ENCODE assay signal across 8 cellular contexts in genomic region chr11:44727373-44728084, GRCh38.
DNase-seq lines count a peak whose midpoint lies in the region; ATAC-seq and TF ChIP-seq lines count a peak whose summit lies in the region.

No MANE protein-coding gene starts in this region.

- no peaks in the 10 kb centered on the region for H3K36me3 ChIP-seq in HEK293 (ENCODE audit: control insufficient read depth in 2 of 2, insufficient read depth in 1 of 2, low read length in 2 of 2)

- peaks cover 24% of the 10 kb centered on the region for H3K4me1 Mint-ChIP-seq in central memory CD8-positive, alpha-beta T cell

- H3K36me3 Mint-ChIP-seq in central memory CD8-positive, alpha-beta T cell (ENCODE audit: insufficient read depth), result peaks cover 13% of the 10 kb centered on the region

- POLR2A ChIA-PET in HEK293 (lab: Yijun Ruan, JAX), result interaction anchor here (0.6 kb wide), 1 partner anchor 34 kb away, joined by 7 read pairs; no protein-coding TSS in a partner anchor

- H3K27ac ChIP-seq in HEK293 (ENCODE audit: extremely low read depth, low read depth, low read length), result peak overlapping the region; percentile 31; the same call in 1 of the 2 replicates

- peak overlapping the region; percentile 68 for H3K4me3 Mint-ChIP-seq in central memory CD8-positive, alpha-beta T cell

- no peaks in the 10 kb centered on the region for H3K9me3 Mint-ChIP-seq in central memory CD8-positive, alpha-beta T cell

- CTCF ChIA-PET in HEK293 (lab: Yijun Ruan, JAX), result interaction anchor here (2.0 kb wide), 1 partner anchor 167 kb away, joined by 9 read pairs; no protein-coding TSS in a partner anchor

- no peaks in the 10 kb centered on the region for H3K9me3 ChIP-seq in HEK293 (ENCODE audit: control insufficient read depth, insufficient read depth, low read depth, low read length)

- peak; percentile 81 for ATAC-seq in central memory CD8-positive, alpha-beta T cell (replicated peaks; ENCODE audit: extremely low read depth, poor library complexity, severe bottlenecking)
- no peak for ATAC-seq in GM19397 (IDR thresholded peaks at IDR 0.05; ENCODE audit: unreplicated experiment)

- no peak overlapping the region for H3K27ac Mint-ChIP-seq in central memory CD8-positive, alpha-beta T cell (ENCODE audit: low read depth)

- DNase-seq in EH (ENCODE audit: low read depth) (peak; percentile 65), NCI-H2029 (lab: John Stamatoyannopoulos, UW) (peak; percentile 69), kidney glomerular epithelial cell (lab: John Stamatoyannopoulos, UW) (peak; percentile 33)
- DNase-seq in activated CD4-positive, CD25-positive, alpha-beta regulatory T cell treated with anti-CD3 and anti-CD28 coated beads, Interleukin-2, amount 50 U/mL, for 72 hours, result peak; percentile 78
- peak; percentile 53 to 56 for DNase-seq in central memory CD8-positive, alpha-beta T cell (ENCODE audit: low spot score in 2 of 2)
- peak; percentile 89 for DNase-seq in stimulated activated CD4-positive, alpha-beta T cell treated with anti-CD3 and anti-CD28 coated beads, Interleukin-15, amount 100 ng/mL, for 24 hours

- TF ChIP-seq CTCF in HEK293 (tag by site-specific recombination; IDR thresholded peaks at IDR 0.05), result peak; percentile 90

- peaks cover 3% of the 10 kb centered on the region; the same call in 1 of the 2 replicates for H3K4me1 ChIP-seq in HEK293 (ENCODE audit: control insufficient read depth, insufficient read depth, low read length)

- H3K27me3 Mint-ChIP-seq in central memory CD8-positive, alpha-beta T cell, result peaks cover 9% of the 10 kb centered on the region

- peak overlapping the region; percentile 61 for H3K4me3 ChIP-seq in HEK293 (ENCODE audit: low read depth, low read length)

TF ChIP-seq in HEK293, 187 proteins besides CTCF, POLR2A, EP300 and RAD21 (continues in another document):
- peak; percentile 81 for TF ChIP-seq ZBTB8A (tag by site-specific recombination; IDR thresholded peaks at IDR 0.05)
- TF ChIP-seq ZNF549 (tag by site-specific recombination; IDR thresholded peaks at IDR 0.05), result no peak
- TF ChIP-seq BCL11B (tag by site-specific recombination; IDR thresholded peaks at IDR 0.05; ENCODE audit: low read depth), result 0 out of 2 replicates have a peak, but pooled peaks have one; percentile 24
- TF ChIP-seq ZNF335 (tag by site-specific recombination; conservative IDR thresholded peaks at IDR 0.05), result peak; percentile 88
- TF ChIP-seq ZNF140 (tag by site-specific recombination; IDR thresholded peaks at IDR 0.05), result no peak
- TF ChIP-seq SP3 (tag by site-specific recombination; IDR thresholded peaks at IDR 0.05), result 0 out of 2 replicates have a peak, but pooled peaks have one; percentile 42
- TF ChIP-seq, protein P1, sequence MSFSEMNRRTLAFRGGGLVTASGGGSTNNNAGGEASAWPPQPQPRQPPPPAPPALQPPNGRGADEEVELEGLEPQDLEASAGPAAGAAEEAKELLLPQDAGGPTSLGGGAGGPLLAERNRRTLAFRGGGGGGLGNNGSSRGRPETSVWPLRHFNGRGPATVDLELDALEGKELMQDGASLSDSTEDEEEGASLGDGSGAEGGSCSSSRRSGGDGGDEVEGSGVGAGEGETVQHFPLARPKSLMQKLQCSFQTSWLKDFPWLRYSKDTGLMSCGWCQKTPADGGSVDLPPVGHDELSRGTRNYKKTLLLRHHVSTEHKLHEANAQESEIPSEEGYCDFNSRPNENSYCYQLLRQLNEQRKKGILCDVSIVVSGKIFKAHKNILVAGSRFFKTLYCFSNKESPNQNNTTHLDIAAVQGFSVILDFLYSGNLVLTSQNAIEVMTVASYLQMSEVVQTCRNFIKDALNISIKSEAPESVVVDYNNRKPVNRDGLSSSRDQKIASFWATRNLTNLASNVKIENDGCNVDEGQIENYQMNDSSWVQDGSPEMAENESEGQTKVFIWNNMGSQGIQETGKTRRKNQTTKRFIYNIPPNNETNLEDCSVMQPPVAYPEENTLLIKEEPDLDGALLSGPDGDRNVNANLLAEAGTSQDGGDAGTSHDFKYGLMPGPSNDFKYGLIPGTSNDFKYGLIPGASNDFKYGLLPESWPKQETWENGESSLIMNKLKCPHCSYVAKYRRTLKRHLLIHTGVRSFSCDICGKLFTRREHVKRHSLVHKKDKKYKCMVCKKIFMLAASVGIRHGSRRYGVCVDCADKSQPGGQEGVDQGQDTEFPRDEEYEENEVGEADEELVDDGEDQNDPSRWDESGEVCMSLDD (tag by site-specific recombination; IDR thresholded peaks at IDR 0.05), result peak; percentile 88
- no peak for TF ChIP-seq TSHZ1 (tag by site-specific recombination; IDR thresholded peaks at IDR 0.05; ENCODE audit: borderline replicate concordance)
- 0 out of 2 replicates have a peak, but pooled peaks have one; percentile 25 for TF ChIP-seq ZNF423 (tag by site-specific recombination; IDR thresholded peaks at IDR 0.05)
- TF ChIP-seq, protein P2, sequence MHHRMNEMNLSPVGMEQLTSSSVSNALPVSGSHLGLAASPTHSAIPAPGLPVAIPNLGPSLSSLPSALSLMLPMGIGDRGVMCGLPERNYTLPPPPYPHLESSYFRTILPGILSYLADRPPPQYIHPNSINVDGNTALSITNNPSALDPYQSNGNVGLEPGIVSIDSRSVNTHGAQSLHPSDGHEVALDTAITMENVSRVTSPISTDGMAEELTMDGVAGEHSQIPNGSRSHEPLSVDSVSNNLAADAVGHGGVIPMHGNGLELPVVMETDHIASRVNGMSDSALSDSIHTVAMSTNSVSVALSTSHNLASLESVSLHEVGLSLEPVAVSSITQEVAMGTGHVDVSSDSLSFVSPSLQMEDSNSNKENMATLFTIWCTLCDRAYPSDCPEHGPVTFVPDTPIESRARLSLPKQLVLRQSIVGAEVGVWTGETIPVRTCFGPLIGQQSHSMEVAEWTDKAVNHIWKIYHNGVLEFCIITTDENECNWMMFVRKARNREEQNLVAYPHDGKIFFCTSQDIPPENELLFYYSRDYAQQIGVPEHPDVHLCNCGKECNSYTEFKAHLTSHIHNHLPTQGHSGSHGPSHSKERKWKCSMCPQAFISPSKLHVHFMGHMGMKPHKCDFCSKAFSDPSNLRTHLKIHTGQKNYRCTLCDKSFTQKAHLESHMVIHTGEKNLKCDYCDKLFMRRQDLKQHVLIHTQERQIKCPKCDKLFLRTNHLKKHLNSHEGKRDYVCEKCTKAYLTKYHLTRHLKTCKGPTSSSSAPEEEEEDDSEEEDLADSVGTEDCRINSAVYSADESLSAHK (tag by site-specific recombination; IDR thresholded peaks at IDR 0.05), result no peak
- peak; percentile 72; the same call in 1 of the 2 replicates for TF ChIP-seq ZBTB20 (tag by site-specific recombination; IDR thresholded peaks at IDR 0.05)
- TF ChIP-seq KLF1 (tag by site-specific recombination; IDR thresholded peaks at IDR 0.05), result peak; percentile 50; the same call in 1 of the 2 replicates
- TF ChIP-seq KLF16 (tag by site-specific recombination; IDR thresholded peaks at IDR 0.05), result peak; percentile 51; the same call in 1 of the 2 replicates
- TF ChIP-seq ZNF692 (tag by site-specific recombination; IDR thresholded peaks at IDR 0.05), result peak; percentile 94
- peak; percentile 16; the same call in 1 of the 2 replicates for TF ChIP-seq ZNF629 (tag by site-specific recombination; IDR thresholded peaks at IDR 0.05)
- no peak for TF ChIP-seq ZNF473 (tag by site-specific recombination; IDR thresholded peaks at IDR 0.05)
- TF ChIP-seq ZNF184 (tag by site-specific recombination; IDR thresholded peaks at IDR 0.05), result no peak
- TF ChIP-seq ZNF501 (tag by site-specific recombination; IDR thresholded peaks at IDR 0.05), result 0 out of 2 replicates have a peak, but pooled peaks have one; percentile 33
- 0 out of 2 replicates have a peak, but pooled peaks have one; percentile 59 for TF ChIP-seq ZNF660 (tag by site-specific recombination; IDR thresholded peaks at IDR 0.05)

Comparison
In these comparisons a context has a peak if more than half of its experiments do, and no peak if none do; other contexts are left out.
1. DNase-seq: peak in every context shown above with its lines; median percentile 89 in stimulated activated CD4-positive, alpha-beta T cell treated with anti-CD3 and anti-CD28 coated beads, Interleukin-15, amount 100 ng/mL, for 24 hours; 78 in activated CD4-positive, CD25-positive, alpha-beta regulatory T cell treated with anti-CD3 and anti-CD28 coated beads, Interleukin-2, amount 50 U/mL, for 72 hours; 69 in NCI-H2029; 65 in EH; 54 in central memory CD8-positive, alpha-beta T cell; 33 in kidney glomerular epithelial cell.